ENCODE assay signal across 26 cellular contexts in genomic region chr6:10516953-10517352, GRCh38.
"Had no signal": no experiment of that assay in that cellular context is flagged by ENCODE, and none has a peak within 500 bp of the region (broad histone marks: within the 10 kb centered on the region; RNA-seq: fewer than 3 reads in every experiment).

No MANE protein-coding gene starts in this region.

- ATAC-seq: left colon; left lung; lower lobe of right lung; natural killer cell treated with Interleukin-12 subunit alpha and Interleukin-12 subunit beta and Interleukin-15 and Interleukin-18, amount 100 ng/mL, for 72 hours; sciatic nerve; stimulated activated naive B cell treated with anti-CD40 and anti-IgM and Interleukin-4, amounts not matched to agents 10 μg/mL and 1 μg/mL and 100 μg/mL, for 72 hours; stimulated activated naive CD8-positive, alpha-beta T cell treated with anti-CD3 and anti-CD28 coated beads, Interleukin-15, Interleukin-2, amounts not matched to agents 100 U/mL and 50 U/mL, for 24 hours had no signal

- H3K27ac Mint-ChIP-seq: mesothelial cell of epicardium; naive B cell; natural killer cell treated with Interleukin-12 subunit alpha and Interleukin-12 subunit beta and Interleukin-15 and Interleukin-18, amount 100 ng/mL, for 72 hours; progenitor cell of endocrine pancreas; stimulated activated naive B cell treated with anti-CD40 and anti-IgM and Interleukin-4, amounts not matched to agents 10 μg/mL and 1 μg/mL and 100 μg/mL, for 72 hours had no signal

- H3K9me3 Mint-ChIP-seq: mesothelial cell of epicardium; naive B cell; natural killer cell treated with Interleukin-12 subunit alpha and Interleukin-12 subunit beta and Interleukin-15 and Interleukin-18, amount 100 ng/mL, for 72 hours; stimulated activated naive B cell treated with anti-CD40 and anti-IgM and Interleukin-4, amounts not matched to agents 10 μg/mL and 1 μg/mL and 100 μg/mL, for 72 hours had no signal

- H3K9me3 ChIP-seq: left lung, lower lobe of right lung, ovary, right atrium auricular region, stomach, testis, thyroid gland, transverse colon, upper lobe of left lung, vagina had no signal

- H3K27me3 Mint-ChIP-seq: stimulated activated naive B cell treated with anti-CD40 and anti-IgM and Interleukin-4, amounts not matched to agents 10 μg/mL and 1 μg/mL and 100 μg/mL, for 72 hours had no signal

- H3K4me3 Mint-ChIP-seq: mesothelial cell of epicardium; naive B cell; natural killer cell treated with Interleukin-12 subunit alpha and Interleukin-12 subunit beta and Interleukin-15 and Interleukin-18, amount 100 ng/mL, for 72 hours; stimulated activated naive B cell treated with anti-CD40 and anti-IgM and Interleukin-4, amounts not matched to agents 10 μg/mL and 1 μg/mL and 100 μg/mL, for 72 hours had no signal

- H3K4me1 ChIP-seq: testis, vagina had no signal

- H3K27me3 ChIP-seq: left lung, ovary, right atrium auricular region, stomach, testis, thyroid gland, transverse colon, upper lobe of left lung, vagina had no signal

- FAIRE-seq: keratinocyte had no signal

- H3K4me3 ChIP-seq: left lung, lower lobe of right lung, ovary, right atrium auricular region, skin epidermis, stomach, thyroid gland, transverse colon, upper lobe of left lung, vagina had no signal

- H3K36me3 Mint-ChIP-seq: mesothelial cell of epicardium; naive B cell; natural killer cell treated with Interleukin-12 subunit alpha and Interleukin-12 subunit beta and Interleukin-15 and Interleukin-18, amount 100 ng/mL, for 72 hours; stimulated activated naive B cell treated with anti-CD40 and anti-IgM and Interleukin-4, amounts not matched to agents 10 μg/mL and 1 μg/mL and 100 μg/mL, for 72 hours had no signal

- DNase-seq: left colon; left lung; lower lobe of right lung; mammary epithelial cell; mesenchymal stem cell; naive B cell; ovary; stimulated activated CD4-positive, alpha-beta T cell treated with anti-CD3 and anti-CD28 coated beads, Interleukin-12 subunit alpha, Interleukin-12 subunit beta, amount 100 ng/mL, for 4 hours; stimulated activated CD4-positive, alpha-beta T cell treated with anti-CD3 and anti-CD28 coated beads, Interleukin-15, amount 100 ng/mL, for 24 hours; stimulated activated CD4-positive, alpha-beta T cell treated with anti-CD3 and anti-CD28 coated beads, Interleukin-2, amount 100 ng/mL, for 24 hours; stimulated activated CD4-positive, alpha-beta T cell treated with anti-CD3 and anti-CD28 coated beads, Interleukin-4, amount 100 ng/mL, for 1 hour; stimulated activated naive B cell treated with anti-CD40 and anti-IgM and Interleukin-4, amounts not matched to agents 10 μg/mL and 1 μg/mL and 100 μg/mL, for 72 hours; stimulated activated naive CD8-positive, alpha-beta T cell treated with anti-CD3 and anti-CD28 coated beads, Interleukin-15, Interleukin-2, amounts not matched to agents 100 U/mL and 50 U/mL, for 24 hours; stomach; testis; thyroid gland; transverse colon; upper lobe of left lung had no signal

- H3K27ac ChIP-seq: left lung, lower lobe of right lung, ovary, right atrium auricular region, skin epidermis, stomach, testis, thyroid gland, transverse colon, upper lobe of left lung, vagina had no signal

- H3K36me3 ChIP-seq: left lung, lower lobe of right lung, ovary, right atrium auricular region, stomach, thyroid gland, transverse colon, upper lobe of left lung, vagina had no signal
